Comparison of ENCODE assay signal across 22 cellular contexts in the genomic region with DNA sequence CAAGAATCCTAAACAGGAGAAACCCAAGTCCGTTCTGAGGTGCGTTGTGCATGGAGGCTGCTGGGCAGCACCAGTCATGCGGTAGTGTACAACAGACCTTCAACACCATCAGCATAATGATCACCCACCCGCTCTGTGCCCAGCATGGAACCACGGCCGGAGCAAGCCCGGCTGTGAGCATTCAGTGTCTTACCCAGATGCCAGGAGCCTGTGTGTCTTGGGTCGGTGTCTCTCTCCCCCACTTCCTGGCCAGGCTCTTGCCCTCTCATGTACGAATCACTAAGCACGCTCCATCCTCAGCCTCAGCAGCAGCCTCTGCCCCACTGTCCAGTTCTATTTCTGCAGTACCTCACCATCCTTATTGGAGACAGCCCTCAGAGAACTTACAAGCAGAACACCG.
DNase-seq lines count a peak whose midpoint lies in the region; ATAC-seq, FAIRE-seq and TF ChIP-seq lines count a peak whose summit lies in the region.
"Had no signal": no experiment of that assay in that cellular context is flagged by ENCODE, and none has a peak within 500 bp of the region (broad histone marks: within the 10 kb centered on the region; RNA-seq: fewer than 3 reads in every experiment).

No MANE protein-coding gene starts in this region.

- H3K9me3 ChIP-seq in IMR-90 (ENCODE audit: control insufficient read depth, insufficient read depth, low read length) (no peaks in the 10 kb centered on the region), astrocyte (ENCODE audit: insufficient read depth, low read depth, low read length) (no peaks in the 10 kb centered on the region), hepatocyte (ENCODE audit: low read depth) (no peaks in the 10 kb centered on the region), body of pancreas (no peaks in the 10 kb centered on the region)
- H3K9me3 ChIP-seq: psoas muscle, transverse colon had no signal

- dilution Hi-C loops in IMR-90 (cut with HindIII; ENCODE audit: low sequenced_read_pairs, unreplicated experiment): no loop called here

- no peak overlapping the region for H3K4me3 ChIP-seq in IMR-90 (ENCODE audit: insufficient read depth, low read depth, low read length)
- no peak overlapping the region for H3K4me3 ChIP-seq in astrocyte (ENCODE audit: insufficient read depth, low read depth, low read length)
- H3K4me3 ChIP-seq in hepatocyte: no peak overlapping the region
- no peak overlapping the region for H3K4me3 ChIP-seq in body of pancreas
- H3K4me3 ChIP-seq: psoas muscle, transverse colon had no signal

- intact Hi-C loops in IMR-90 (cut with micrococcal nuclease) (loop anchor here (5.0 kb wide), 1 partner anchor 89 kb away; no protein-coding TSS in a partner anchor), left colon (cut with DNase I, micrococcal nuclease) (no loop called here), body of pancreas (cut with DNase I) (no loop called here)

- peak overlapping the region; percentile 100 for H2BK20ac ChIP-seq in IMR-90 (ENCODE audit: low read depth, low read length)

- H2BK15ac ChIP-seq in IMR-90 (ENCODE audit: low read depth, low read length): peak overlapping the region; percentile 92

- H4K91ac ChIP-seq in IMR-90 (ENCODE audit: insufficient read depth, low read depth, low read length): peak overlapping the region; percentile 99

- 49% methylated on average over 3 of the region's 11 CpGs; no CpG with 5 or more reads in 1 of the 2 experiments for WGBS in IMR-90 (ENCODE audit: extremely low coverage in 2 of 2, insufficient read length in 1 of 2), 2 experiments
- 87% methylated on average over 11 of the region's 11 CpGs for WGBS in hepatocyte (ENCODE audit: low lambda C conversion rate, missing lambda C conversion rate)
- 79 to 88% methylated on average over 10 to 11 of the region's 11 CpGs for WGBS in body of pancreas, 2 donors

- H3K9me3 Mint-ChIP-seq in astrocyte (ENCODE audit: unreplicated experiment): peaks cover 3% of the 10 kb centered on the region
- H3K9me3 Mint-ChIP-seq: activated CD4-positive, alpha-beta T cell treated with anti-CD3 and anti-CD28 coated beads, Interleukin-2, amount 10 ng/mL, durations not matched to agents 24 days and 14 days had no signal

- TF ChIP-seq POLR2A in IMR-90 (IDR thresholded peaks at IDR 0.05; ENCODE audit: low read depth, low read length) (no peak), GM18505 (IDR thresholded peaks at IDR 0.05; ENCODE audit: borderline replicate concordance, extremely low read depth, insufficient read depth, insufficient read length) (no peak), body of pancreas (IDR thresholded peaks at IDR 0.05) (no peak)

- H3K9ac ChIP-seq in IMR-90 (ENCODE audit: low read depth, low read length) (no peak overlapping the region), astrocyte (ENCODE audit: low read length) (peak overlapping the region; percentile 40)

- peak overlapping the region; percentile 77 for H4K5ac ChIP-seq in IMR-90 (ENCODE audit: low read depth, low read length)

- no TSS peak for BruUV-seq in IMR-90 (replicated peaks; lab: Mats Ljungman, UMichigan)

- 0 out of 4 replicates have a peak, but pooled peaks cover 0 to 9% of the 10 kb centered on the region in 2 experiments for H3K79me1 ChIP-seq in IMR-90 (ENCODE audit: low read depth in 1 of 2, low read length in 2 of 2)

- no peaks in the 10 kb centered on the region for H3K27me3 Mint-ChIP-seq in astrocyte (ENCODE audit: low read depth, unreplicated experiment)
- H3K27me3 Mint-ChIP-seq: activated CD4-positive, alpha-beta T cell treated with anti-CD3 and anti-CD28 coated beads, Interleukin-2, amount 10 ng/mL, durations not matched to agents 24 days and 14 days; brain had no signal

- no peak overlapping the region for H3K4me3 Mint-ChIP-seq in astrocyte (ENCODE audit: unreplicated experiment)
- H3K4me3 Mint-ChIP-seq: activated CD4-positive, alpha-beta T cell treated with anti-CD3 and anti-CD28 coated beads, Interleukin-2, amount 10 ng/mL, durations not matched to agents 24 days and 14 days; brain; immature natural killer cell; nephron progenitor cell had no signal

- H2AK9ac ChIP-seq in IMR-90 (replicated peaks; ENCODE audit: low read depth, low read length, poor library complexity): peak overlapping the region; percentile 94

- H3K4me2 ChIP-seq in IMR-90 (ENCODE audit: low read depth, low read length): no peak overlapping the region
- H3K4me2 ChIP-seq in astrocyte (ENCODE audit: low read length): peak overlapping the region; percentile 72
- H3K4me2 ChIP-seq in hepatocyte: no peak overlapping the region

- H4K20me1 ChIP-seq in IMR-90 (ENCODE audit: insufficient read depth, low read length) (no peaks in the 10 kb centered on the region), astrocyte (ENCODE audit: insufficient read depth, low read length) (no peaks in the 10 kb centered on the region), hepatocyte (ENCODE audit: insufficient read depth, poor library complexity, severe bottlenecking) (no peaks in the 10 kb centered on the region)

- CTCF ChIA-PET in IMR-90 (lab: Yijun Ruan, JAX): no interaction called here

- peak overlapping the region; percentile 95 for H3K27ac Mint-ChIP-seq in astrocyte (ENCODE audit: unreplicated experiment)
- H3K27ac Mint-ChIP-seq: activated CD4-positive, alpha-beta T cell treated with anti-CD3 and anti-CD28 coated beads, Interleukin-2, amount 10 ng/mL, durations not matched to agents 24 days and 14 days; brain; immature natural killer cell; nephron progenitor cell had no signal

- peaks cover 33% of the 10 kb centered on the region for H3K4me1 Mint-ChIP-seq in astrocyte (ENCODE audit: low read depth, unreplicated experiment)
- H3K4me1 Mint-ChIP-seq: activated CD4-positive, alpha-beta T cell treated with anti-CD3 and anti-CD28 coated beads, Interleukin-2, amount 10 ng/mL, durations not matched to agents 24 days and 14 days; immature natural killer cell; nephron progenitor cell had no signal

- peak overlapping the region; percentile 100 for H2AK5ac ChIP-seq in IMR-90 (ENCODE audit: low read depth, low read length)

- in situ Hi-C loops in IMR-90 (cut with MboI; ENCODE audit: low sequenced_read_pairs): no loop called here

- peak overlapping the region; percentile 96 for H3K14ac ChIP-seq in IMR-90 (replicated peaks; ENCODE audit: low read depth, low read length)

- no peak for TF ChIP-seq RAD21 in IMR-90 (IDR thresholded peaks at IDR 0.05; ENCODE audit: low read length)

- peak overlapping the region; percentile 99 for H3K4ac ChIP-seq in IMR-90 (ENCODE audit: low read depth, low read length)

- H3K27me3 ChIP-seq in IMR-90 (ENCODE audit: control insufficient read depth, insufficient read depth, low read length): no peaks in the 10 kb centered on the region
- H3K27me3 ChIP-seq in astrocyte (ENCODE audit: insufficient read depth, low read length): no peaks in the 10 kb centered on the region
- H3K27me3 ChIP-seq in hepatocyte: no peaks in the 10 kb centered on the region
- H3K27me3 ChIP-seq in body of pancreas: no peaks in the 10 kb centered on the region
- H3K27me3 ChIP-seq: transverse colon had no signal

- no peaks in the 10 kb centered on the region for H3K79me2 ChIP-seq in astrocyte (ENCODE audit: insufficient read depth, low read length)
- H3K79me2 ChIP-seq in hepatocyte: no peaks in the 10 kb centered on the region

- POLR2A ChIA-PET in IMR-90 (lab: Charles Lee; ENCODE audit: unreplicated experiment): no interaction called here

- H3K27ac ChIP-seq in IMR-90 (ENCODE audit: insufficient read depth, low read length): peak overlapping the region; percentile 74
- H3K27ac ChIP-seq in astrocyte (ENCODE audit: low read depth, low read length): peak overlapping the region; percentile 76
- peak overlapping the region; percentile 71 for H3K27ac ChIP-seq in hepatocyte
- no peak overlapping the region for H3K27ac ChIP-seq in body of pancreas
- H3K27ac ChIP-seq: psoas muscle, transverse colon had no signal

- peak overlapping the region; percentile 97 for H3K23ac ChIP-seq in IMR-90 (ENCODE audit: low read depth, low read length)

- H4K8ac ChIP-seq in IMR-90 (ENCODE audit: low read depth in 2 of 2, low read length in 2 of 2): peak overlapping the region; percentile 90 to 97

- H3K36me3 Mint-ChIP-seq in astrocyte (ENCODE audit: low read depth, unreplicated experiment): peaks cover 2% of the 10 kb centered on the region
- H3K36me3 Mint-ChIP-seq: brain, immature natural killer cell had no signal

- H2AFZ ChIP-seq in IMR-90 (replicated peaks; ENCODE audit: low read length, poor library complexity) (peak overlapping the region; percentile 87), astrocyte (ENCODE audit: low read depth, low read length) (peak overlapping the region; percentile 38), hepatocyte (peak overlapping the region; percentile 23)

- H3K56ac ChIP-seq in IMR-90 (ENCODE audit: extremely low read depth, insufficient read depth, low read length): peak overlapping the region; percentile 89

- no peaks in the 10 kb centered on the region for H3K36me3 ChIP-seq in IMR-90 (ENCODE audit: control insufficient read depth, insufficient read depth, low read length)
- H3K36me3 ChIP-seq in astrocyte (ENCODE audit: insufficient read depth, low read length): no peaks in the 10 kb centered on the region
- no peaks in the 10 kb centered on the region for H3K36me3 ChIP-seq in hepatocyte (replicated peaks; ENCODE audit: insufficient read depth, low read depth)
- H3K36me3 ChIP-seq in body of pancreas (replicated peaks in 1 of 2; ENCODE audit: insufficient read depth in 1 of 2, low read depth in 2 of 2): no peaks in the 10 kb centered on the region
- H3K36me3 ChIP-seq: transverse colon had no signal

- DNase-seq in A172 (ENCODE audit: low spot score): peak; percentile 62
- peak; percentile 57 for DNase-seq in IMR-90
- no peak for DNase-seq in astrocyte (ENCODE audit: low read depth)
- DNase-seq in hepatocyte (ENCODE audit: low spot score): no peak
- DNase-seq in RKO (ENCODE audit: low spot score): no peak
- DNase-seq in left colon: no peak
- no peak for DNase-seq in body of pancreas
- DNase-seq: activated CD4-positive, alpha-beta T cell treated with anti-CD3 and anti-CD28 coated beads, Interleukin-2, amount 10 ng/mL, durations not matched to agents 24 days and 14 days; activated naive CD4-positive, alpha-beta T cell treated with anti-CD3 and anti-CD28 coated beads, Interleukin-2, amount 50 U/mL, for 16 hours; activated T-cell treated with anti-CD3 and anti-CD28 coated beads for 4 hours; DMS79 treated with DMSO at 0.1 percent for 48 hours; immature natural killer cell; MV-4-11; NCI-H2029; NCI-H524; nephron progenitor cell; psoas muscle; stimulated activated naive CD4-positive, alpha-beta T cell; transverse colon had no signal

- peaks cover 15% of the 10 kb centered on the region for H3K4me1 ChIP-seq in IMR-90 (ENCODE audit: control insufficient read depth, insufficient read depth, low read length)
- H3K4me1 ChIP-seq in astrocyte (ENCODE audit: insufficient read depth, low read length): peaks cover 24% of the 10 kb centered on the region
- peaks cover 14% of the 10 kb centered on the region for H3K4me1 ChIP-seq in hepatocyte (ENCODE audit: insufficient read depth)
- H3K4me1 ChIP-seq in body of pancreas: peaks cover 16% of the 10 kb centered on the region
- H3K4me1 ChIP-seq: psoas muscle, transverse colon had no signal

- peak overlapping the region; percentile 89 for H3K18ac ChIP-seq in IMR-90 (ENCODE audit: low read depth, low read length)

- H3K9me1 ChIP-seq in IMR-90 (ENCODE audit: insufficient read depth, low read length): peaks cover 23% of the 10 kb centered on the region

- TF ChIP-seq CTCF in IMR-90 (conservative IDR thresholded peaks at IDR 0.05; ENCODE audit: low read depth, low read length): no peak
- no peak for TF ChIP-seq CTCF in astrocyte (IDR thresholded peaks at IDR 0.05; ENCODE audit: insufficient read depth, low read depth, low read length)
- no peak for TF ChIP-seq CTCF in hepatocyte (IDR thresholded peaks at IDR 0.05; ENCODE audit: poor library complexity)
- no peak for TF ChIP-seq CTCF in body of pancreas (IDR thresholded peaks at IDR 0.05)

- ATAC-seq in IMR-90 (ENCODE audit: low read depth) (peak; percentile 25), GM18505 (IDR thresholded peaks at IDR 0.05; ENCODE audit: unreplicated experiment) (no peak), left colon (no peak), body of pancreas (no peak)
- ATAC-seq: esophagus mucosa, psoas muscle had no signal

- H2BK5ac ChIP-seq in IMR-90 (ENCODE audit: low read depth, low read length, poor library complexity, severe bottlenecking): peak overlapping the region; percentile 98

- H2BK120ac ChIP-seq in IMR-90 (ENCODE audit: low read depth, low read length): peak overlapping the region; percentile 100

- no peaks in the 10 kb centered on the region for H3K9me2 ChIP-seq in hepatocyte (replicated peaks; ENCODE audit: insufficient read depth)

- peak; percentile 5 for FAIRE-seq in astrocyte (lab: Jason Lieb, UNC)

Comparison
In these comparisons a context has a peak if more than half of its experiments do, and no peak if none do; other contexts are left out.
1. DNase-seq: peak in A172 (single experiment) and IMR-90 (single experiment); none in astrocyte (single experiment), hepatocyte (single experiment), RKO (single experiment), left colon (0 of 2) and body of pancreas (0 of 4).
2. H2AFZ ChIP-seq: peak in every context shown above with its lines; median percentile 87 in IMR-90; 38 in astrocyte; 23 in hepatocyte.
3. H3K27ac ChIP-seq: peak in IMR-90 (single experiment), astrocyte (single experiment) and hepatocyte (single experiment); none in body of pancreas (0 of 4).